ENCODE assay signal across 22 cellular contexts in the genomic region with DNA sequence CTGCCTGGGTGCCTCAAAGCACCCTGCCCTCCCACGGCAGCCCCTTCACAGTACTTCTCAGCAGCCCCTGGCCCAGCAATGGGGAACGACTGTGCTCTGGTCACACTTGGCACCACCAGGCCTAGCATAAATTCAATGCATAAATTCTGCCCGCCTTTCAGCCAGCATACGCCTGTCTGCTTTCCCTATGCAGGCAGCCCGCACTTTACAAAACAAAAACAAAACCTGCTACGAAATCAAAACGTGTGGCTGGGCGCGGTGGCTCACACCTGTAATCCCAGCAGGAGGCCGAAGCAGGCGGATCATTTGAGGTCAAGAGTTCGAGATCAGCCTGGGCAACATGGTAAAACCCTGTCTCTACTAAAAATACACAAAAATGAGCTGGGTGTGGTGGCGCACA.
"Had no signal": no experiment of that assay in that cellular context is flagged by ENCODE, and none has a peak within 500 bp of the region (broad histone marks: within the 10 kb centered on the region; RNA-seq: fewer than 3 reads in every experiment).

No MANE protein-coding gene starts in this region.

- H3K36me3 Mint-ChIP-seq: naive thymus-derived CD8-positive, alpha-beta T cell; stimulated activated memory B cell treated with anti-CD40 and anti-IgM and Interleukin-4, amounts not matched to agents 10 μg/mL and 1 μg/mL and 100 μg/mL, for 72 hours had no signal

- H3K9me3 ChIP-seq: esophagus squamous epithelium, mucosa of descending colon, ovary, right lobe of liver, spleen, testis, tibial nerve had no signal

- H3K4me3 ChIP-seq: esophagus squamous epithelium, mucosa of descending colon, ovary, right lobe of liver, spleen, testis, tibial nerve had no signal

- ATAC-seq: effector memory CD8-positive, alpha-beta T cell; naive thymus-derived CD8-positive, alpha-beta T cell; stimulated activated memory B cell treated with anti-CD40 and anti-IgM and Interleukin-4, amounts not matched to agents 10 μg/mL and 1 μg/mL and 100 μg/mL, for 72 hours had no signal

- H3K27me3 Mint-ChIP-seq: effector memory CD8-positive, alpha-beta T cell; naive thymus-derived CD8-positive, alpha-beta T cell; stimulated activated naive CD8-positive, alpha-beta T cell treated with anti-CD3 and anti-CD28 coated beads, Interleukin-15, Interleukin-2, amounts not matched to agents 100 ng/mL and 50 ng/mL, for 24 hours had no signal

- DNase-seq: cerebellar nuclear complex; effector memory CD8-positive, alpha-beta T cell; esophagus squamous epithelium; foreskin fibroblast; head of caudate nucleus; hippocampal formation; left colon; mammary epithelial cell; mucosa of descending colon; naive thymus-derived CD8-positive, alpha-beta T cell; ovary; right lobe of liver; spleen; stimulated activated CD4-positive, alpha-beta T cell treated with anti-CD3 and anti-CD28 coated beads, Interleukin-15, amount 100 ng/mL, for 24 hours; stimulated activated CD4-positive, alpha-beta T cell treated with anti-CD3 and anti-CD28 coated beads, Interleukin-1b, Interleukin-23, amount 100 ng/mL, for 48 hours; stimulated activated CD4-positive, alpha-beta T cell treated with anti-CD3 and anti-CD28 coated beads, Interleukin-4, amount 100 ng/mL, for 24 hours; testis had no signal

- H3K9me3 Mint-ChIP-seq: dendritic cell treated with granulocyte-macrophage colony-stimulating factor and Interleukin-4, amounts not matched to agents 40 ng/mL and 50 ng/mL, for 4 days; effector memory CD8-positive, alpha-beta T cell; naive thymus-derived CD8-positive, alpha-beta T cell; stimulated activated memory B cell treated with anti-CD40 and anti-IgM and Interleukin-4, amounts not matched to agents 10 μg/mL and 1 μg/mL and 100 μg/mL, for 72 hours; stimulated activated naive CD8-positive, alpha-beta T cell treated with anti-CD3 and anti-CD28 coated beads, Interleukin-15, Interleukin-2, amounts not matched to agents 100 ng/mL and 50 ng/mL, for 24 hours had no signal

- H3K4me1 Mint-ChIP-seq: stimulated activated memory B cell treated with anti-CD40 and anti-IgM and Interleukin-4, amounts not matched to agents 10 μg/mL and 1 μg/mL and 100 μg/mL, for 72 hours had no signal

- H3K36me3 ChIP-seq: ovary, right lobe of liver had no signal

- H3K27me3 ChIP-seq: esophagus squamous epithelium, ovary, right lobe of liver, spleen, testis, tibial nerve had no signal

- H3K4me3 Mint-ChIP-seq: dendritic cell treated with granulocyte-macrophage colony-stimulating factor and Interleukin-4, amounts not matched to agents 40 ng/mL and 50 ng/mL, for 4 days; effector memory CD8-positive, alpha-beta T cell; naive thymus-derived CD8-positive, alpha-beta T cell; stimulated activated memory B cell treated with anti-CD40 and anti-IgM and Interleukin-4, amounts not matched to agents 10 μg/mL and 1 μg/mL and 100 μg/mL, for 72 hours; stimulated activated naive CD8-positive, alpha-beta T cell treated with anti-CD3 and anti-CD28 coated beads, Interleukin-15, Interleukin-2, amounts not matched to agents 100 ng/mL and 50 ng/mL, for 24 hours had no signal

- H3K4me1 ChIP-seq: esophagus squamous epithelium, right lobe of liver, spleen, testis, tibial nerve had no signal

- H3K27ac Mint-ChIP-seq: dendritic cell treated with granulocyte-macrophage colony-stimulating factor and Interleukin-4, amounts not matched to agents 40 ng/mL and 50 ng/mL, for 4 days; effector memory CD8-positive, alpha-beta T cell; stimulated activated memory B cell treated with anti-CD40 and anti-IgM and Interleukin-4, amounts not matched to agents 10 μg/mL and 1 μg/mL and 100 μg/mL, for 72 hours; stimulated activated naive CD8-positive, alpha-beta T cell treated with anti-CD3 and anti-CD28 coated beads, Interleukin-15, Interleukin-2, amounts not matched to agents 100 ng/mL and 50 ng/mL, for 24 hours had no signal

- H3K27ac ChIP-seq: epithelial cell of prostate, esophagus squamous epithelium, ovary, right lobe of liver, spleen, testis, tibial nerve had no signal
